In the genomic region with DNA sequence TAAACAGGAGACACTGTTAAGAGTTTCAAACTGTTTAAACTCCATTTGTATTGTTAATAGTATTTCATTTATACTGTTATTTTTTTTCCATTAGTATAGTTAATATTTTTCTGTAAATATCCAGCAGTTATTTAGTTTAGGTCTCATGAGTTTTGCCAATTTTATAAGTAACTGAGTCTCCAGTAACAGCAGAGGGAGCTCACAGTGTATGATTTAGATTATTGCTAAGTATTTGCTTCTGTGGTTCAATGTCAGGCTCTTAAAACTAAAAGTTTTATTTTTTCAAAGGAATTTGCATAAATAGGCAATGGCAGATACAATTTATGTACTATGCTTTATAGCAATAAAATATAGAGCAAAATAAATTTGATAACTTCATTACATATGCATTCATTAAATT, we compare ENCODE assay signal across 13 cellular contexts.
DNase-seq lines count a peak whose midpoint lies in the region; ATAC-seq, FAIRE-seq and TF ChIP-seq lines count a peak whose summit lies in the region.
"Had no signal": no experiment of that assay in that cellular context is flagged by ENCODE, and none has a peak within 500 bp of the region (broad histone marks: within the 10 kb centered on the region; RNA-seq: fewer than 3 reads in every experiment).

No MANE protein-coding gene starts in this region.

- H3K4me3 ChIP-seq in A549, result no peak overlapping the region
- H3K4me3 ChIP-seq: prostate gland had no signal

- TF ChIP-seq CTCF in A549 (IDR thresholded peaks at IDR 0.05), result peak; percentile 35; the same call in 2 of the 3 replicates
- peak; percentile 48; the same call in 1 of the 2 replicates for TF ChIP-seq CTCF in HFFc6 (IDR thresholded peaks at IDR 0.05)
- TF ChIP-seq CTCF in foreskin keratinocyte (conservative IDR thresholded peaks at IDR 0.05), result peak; percentile 35

- H3K36me3 Mint-ChIP-seq in HFFc6 (ENCODE audit: low read depth), result no peaks in the 10 kb centered on the region
- H3K36me3 Mint-ChIP-seq: CD14-positive monocyte had no signal

- DNase-seq in A549 (ENCODE audit: low read depth in 1 of 2, low spot score in 1 of 2), result peak in 1 of 2 experiments; percentile 33
- DNase-seq in HFFc6, result peak; percentile 10
- DNase-seq in foreskin keratinocyte, result peak in 1 of 2 donors; percentile 2
- DNase-seq in NCI-H1092 (lab: John Stamatoyannopoulos, UW), result no peak
- no peak for DNase-seq in activated CD8-positive, alpha-beta memory T cell treated with anti-CD3 and anti-CD28 coated beads for 24 hours
- DNase-seq: activated CD4-positive, CD25-positive, alpha-beta regulatory T cell had no signal

- H3K27ac Mint-ChIP-seq in HFFc6, result no peak overlapping the region
- H3K27ac Mint-ChIP-seq: CD14-positive monocyte had no signal

- no peaks in the 10 kb centered on the region for H3K27me3 ChIP-seq in foreskin keratinocyte

- no peak for TF ChIP-seq POLR2A in A549 (IDR thresholded peaks at IDR 0.05; ENCODE audit: low read length)

- H3K9me3 ChIP-seq in A549, result no peaks in the 10 kb centered on the region
- H3K9me3 ChIP-seq: prostate gland had no signal

- FAIRE-seq in A549 (lab: Jason Lieb, UNC), result no peak
- FAIRE-seq: urothelium cell line had no signal

- no peaks in the 10 kb centered on the region for H3K4me1 ChIP-seq in A549
- H3K4me1 ChIP-seq in foreskin keratinocyte, result no peaks in the 10 kb centered on the region
- H3K4me1 ChIP-seq: prostate gland had no signal

- H3K27me3 Mint-ChIP-seq in HFFc6 (ENCODE audit: insufficient read depth), result peaks cover 4% of the 10 kb centered on the region; the same call in 1 of the 2 replicates

- ATAC-seq in A549 (no peak), SK-N-SH treated with all-trans-retinoic acid at 6 μM for 48 hours (peak; percentile 51; the same call in 2 of the 3 replicates), foreskin keratinocyte (no peak), GM21825 (IDR thresholded peaks at IDR 0.05; ENCODE audit: unreplicated experiment) (no peak), HG03095 (IDR thresholded peaks at IDR 0.05; ENCODE audit: unreplicated experiment) (no peak)

- no peaks in the 10 kb centered on the region for H3K9me3 Mint-ChIP-seq in HFFc6

- TF ChIP-seq EP300 in A549 (IDR thresholded peaks at IDR 0.05), result no peak

- H3K4me3 Mint-ChIP-seq in HFFc6, result no peak overlapping the region
- H3K4me3 Mint-ChIP-seq: CD14-positive monocyte had no signal

- H3K4me2 ChIP-seq in A549, result no peak overlapping the region
- H3K4me2 ChIP-seq: KMS-11 had no signal

- TF ChIP-seq RAD21 in A549 (conservative IDR thresholded peaks at IDR 0.05 in 1 of 2, IDR thresholded peaks at IDR 0.05 in 1 of 2), result peak; percentile 45 to 57

- no peaks in the 10 kb centered on the region for H3K4me1 Mint-ChIP-seq in HFFc6 (ENCODE audit: low read depth)
- H3K4me1 Mint-ChIP-seq: CD14-positive monocyte had no signal

- POLR2A ChIA-PET in A549 (lab: Yijun Ruan, JAX), result no interaction called here

- CTCF ChIA-PET in A549 (lab: Yijun Ruan, JAX), result interaction anchor here (1.4 kb wide), 1 partner anchor 14 kb away, joined by 4 read pairs; no protein-coding TSS in a partner anchor

- H3K27ac ChIP-seq in A549, result no peak overlapping the region
- no peak overlapping the region for H3K27ac ChIP-seq in foreskin keratinocyte
- H3K27ac ChIP-seq: KMS-11, prostate gland had no signal

TF ChIP-seq in A549, 52 proteins besides CTCF, POLR2A, EP300 and RAD21:
- TF ChIP-seq CHD4 (IDR thresholded peaks at IDR 0.05; ENCODE audit: borderline replicate concordance), result no peak
- TF ChIP-seq SMC3 (IDR thresholded peaks at IDR 0.05), result peak; percentile 47; the same call in 2 of the 3 replicates
TF ChIP-seq in A549: peak in this region for 1.

TF ChIP-seq in SK-N-SH treated with all-trans-retinoic acid at 6 μM for 48 hours, 23 proteins besides CTCF, POLR2A, EP300 and RAD21:
- no peak for TF ChIP-seq ZNF8 (CRISPR knock-in tag; IDR thresholded peaks at IDR 0.05)
- no peak for TF ChIP-seq RARB (CRISPR knock-in tag; IDR thresholded peaks at IDR 0.05)
- no peak for TF ChIP-seq ESRRG (CRISPR knock-in tag; IDR thresholded peaks at IDR 0.05)
- no peak; the same call in 1 of the 2 replicates for TF ChIP-seq OSR1 (CRISPR knock-in tag; IDR thresholded peaks at IDR 0.05)
- no peak for TF ChIP-seq ZFP3 (CRISPR knock-in tag; IDR thresholded peaks at IDR 0.05)
- no peak for TF ChIP-seq PPARA (CRISPR knock-in tag; IDR thresholded peaks at IDR 0.05; ENCODE audit: borderline replicate concordance)
